Comparison of ENCODE assay signal across 10 cellular contexts in the genomic region with DNA sequence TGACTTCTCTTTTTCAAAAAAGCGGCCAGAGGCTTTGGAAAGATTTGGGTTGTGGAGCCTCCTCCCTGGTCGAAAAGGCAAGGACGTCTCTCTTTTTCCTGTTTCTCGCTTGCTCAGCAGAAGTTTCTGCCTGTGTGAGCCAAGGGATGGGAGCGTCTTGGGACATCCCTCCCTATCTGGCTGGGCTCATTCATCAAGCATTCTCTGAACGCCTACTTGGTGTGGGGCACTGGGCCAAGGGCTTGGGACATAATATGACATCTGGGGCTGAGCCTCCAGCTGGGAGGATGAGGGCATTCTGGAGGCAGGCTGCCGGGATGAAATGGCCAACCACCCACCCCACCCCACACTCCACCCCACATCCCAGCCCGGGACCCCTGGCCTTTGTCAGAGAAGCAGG.
A peak's percentile ranks its signal among the peaks of the same experiment; 100 is the strongest.
DNase-seq lines count a peak whose midpoint lies in the region; ATAC-seq lines count a peak whose summit lies in the region.
"Had no signal": no experiment of that assay in that cellular context is flagged by ENCODE, and none has a peak within 500 bp of the region (broad histone marks: within the 10 kb centered on the region; RNA-seq: fewer than 3 reads in every experiment).

No MANE protein-coding gene starts in this region.

- H3K36me3 ChIP-seq in CD8-positive, alpha-beta memory T cell (ENCODE audit: insufficient read depth, low read length) = no peaks in the 10 kb centered on the region

- peak overlapping the region; percentile 74 for H3K27ac ChIP-seq in right cardiac atrium (ENCODE audit: low read length)
- no peak overlapping the region for H3K27ac ChIP-seq in CD8-positive, alpha-beta memory T cell (ENCODE audit: low read depth, low read length)

- DNase-seq in C1 segment of cervical spinal cord (lab: John Stamatoyannopoulos, UW) (peak in 11 of 14 donors; percentile 16 to 80 (median 52)), amygdala (lab: John Stamatoyannopoulos, UW) (peak in 52 of 56 donors; percentile 31 to 93 (median 70)), right cardiac atrium (peak; percentile 89 to 92 (median 90)), putamen (ENCODE audit: low spot score) (peak; percentile 92), NCI-H226 (no peak), NCI-H345 treated with DMSO at 0.1 percent for 48 hours (lab: John Stamatoyannopoulos, UW; ENCODE audit: unreplicated experiment) (no peak)
- no peak for DNase-seq in stimulated activated CD4-positive, alpha-beta T cell treated with anti-CD3 and anti-CD28 coated beads, Interleukin-4, amount 100 ng/mL, for 4 hours
- no peak for DNase-seq in CD8-positive, alpha-beta memory T cell
- DNase-seq: activated CD4-positive, alpha-beta T cell treated with anti-CD3 and anti-CD28 coated beads, Interleukin-2, amount 10 ng/mL, durations not matched to agents 7 days and 5 days had no signal

- no peak overlapping the region for H3K4me3 Mint-ChIP-seq in CD8-positive, alpha-beta memory T cell
- H3K4me3 Mint-ChIP-seq: activated CD4-positive, alpha-beta T cell treated with anti-CD3 and anti-CD28 coated beads, Interleukin-2, amount 10 ng/mL, durations not matched to agents 7 days and 5 days had no signal

- no peaks in the 10 kb centered on the region for H3K36me3 Mint-ChIP-seq in CD8-positive, alpha-beta memory T cell
- H3K36me3 Mint-ChIP-seq: naive B cell had no signal

- peaks cover 0 to 2% of the 10 kb centered on the region in 2 donors for H3K27me3 Mint-ChIP-seq in CD8-positive, alpha-beta memory T cell
- H3K27me3 Mint-ChIP-seq: activated CD4-positive, alpha-beta T cell treated with anti-CD3 and anti-CD28 coated beads, Interleukin-2, amount 10 ng/mL, durations not matched to agents 7 days and 5 days had no signal

- 23% methylated on average over 8 of the region's 8 CpGs for WGBS in right cardiac atrium

- peak overlapping the region in 1 of 8 donors; percentile 88 for H3K27ac Mint-ChIP-seq in CD8-positive, alpha-beta memory T cell
- H3K27ac Mint-ChIP-seq: activated CD4-positive, alpha-beta T cell treated with anti-CD3 and anti-CD28 coated beads, Interleukin-2, amount 10 ng/mL, durations not matched to agents 7 days and 5 days had no signal

- no peaks in the 10 kb centered on the region for H3K27me3 ChIP-seq in right cardiac atrium (ENCODE audit: control insufficient read depth, insufficient read depth)
- H3K27me3 ChIP-seq in CD8-positive, alpha-beta memory T cell (ENCODE audit: insufficient read depth, low read length, poor library complexity, severe bottlenecking) = no peaks in the 10 kb centered on the region

- intact Hi-C loops in right cardiac atrium (cut with DNase I) = no loop called here

- CTCF ChIA-PET in CD8-positive, alpha-beta memory T cell (lab: Charles Lee) = no interaction called here

- no peak overlapping the region for H3K4me3 ChIP-seq in right cardiac atrium (ENCODE audit: low read length)
- H3K4me3 ChIP-seq in CD8-positive, alpha-beta memory T cell (ENCODE audit: low read length) = no peak overlapping the region

- no peaks in the 10 kb centered on the region for H3K4me1 Mint-ChIP-seq in CD8-positive, alpha-beta memory T cell
- H3K4me1 Mint-ChIP-seq: activated CD4-positive, alpha-beta T cell treated with anti-CD3 and anti-CD28 coated beads, Interleukin-2, amount 10 ng/mL, durations not matched to agents 7 days and 5 days had no signal

- POLR2A ChIA-PET in CD8-positive, alpha-beta memory T cell (lab: Charles Lee) = no interaction called here

- peak; percentile 81 to 88 for ATAC-seq in right cardiac atrium

- H3K9me3 ChIP-seq in right cardiac atrium (ENCODE audit: control insufficient read depth, low read length) = no peaks in the 10 kb centered on the region
- no peaks in the 10 kb centered on the region for H3K9me3 ChIP-seq in CD8-positive, alpha-beta memory T cell (ENCODE audit: low read length)

- no peaks in the 10 kb centered on the region for H3K4me1 ChIP-seq in right cardiac atrium (ENCODE audit: control insufficient read depth, insufficient read depth, low read length)
- H3K4me1 ChIP-seq in CD8-positive, alpha-beta memory T cell (ENCODE audit: insufficient read depth, low read length) = no peaks in the 10 kb centered on the region

- no peaks in the 10 kb centered on the region for H3K9me3 Mint-ChIP-seq in CD8-positive, alpha-beta memory T cell
- H3K9me3 Mint-ChIP-seq: activated CD4-positive, alpha-beta T cell treated with anti-CD3 and anti-CD28 coated beads, Interleukin-2, amount 10 ng/mL, durations not matched to agents 7 days and 5 days; naive B cell had no signal

Comparison
In these comparisons a context has a peak if more than half of its experiments do, and no peak if none do; other contexts are left out.
1. DNase-seq: peak in C1 segment of cervical spinal cord (11 of 14), amygdala (52 of 56), right cardiac atrium (3 of 3) and putamen (single experiment); none in stimulated activated CD4-positive, alpha-beta T cell treated with anti-CD3 and anti-CD28 coated beads, Interleukin-4, amount 100 ng/mL, for 4 hours (0 of 2), CD8-positive, alpha-beta memory T cell (0 of 5), NCI-H226 (single experiment) and NCI-H345 treated with DMSO at 0.1 percent for 48 hours (single experiment).